10 cellular contexts compared by ENCODE assay signal in the genomic region with DNA sequence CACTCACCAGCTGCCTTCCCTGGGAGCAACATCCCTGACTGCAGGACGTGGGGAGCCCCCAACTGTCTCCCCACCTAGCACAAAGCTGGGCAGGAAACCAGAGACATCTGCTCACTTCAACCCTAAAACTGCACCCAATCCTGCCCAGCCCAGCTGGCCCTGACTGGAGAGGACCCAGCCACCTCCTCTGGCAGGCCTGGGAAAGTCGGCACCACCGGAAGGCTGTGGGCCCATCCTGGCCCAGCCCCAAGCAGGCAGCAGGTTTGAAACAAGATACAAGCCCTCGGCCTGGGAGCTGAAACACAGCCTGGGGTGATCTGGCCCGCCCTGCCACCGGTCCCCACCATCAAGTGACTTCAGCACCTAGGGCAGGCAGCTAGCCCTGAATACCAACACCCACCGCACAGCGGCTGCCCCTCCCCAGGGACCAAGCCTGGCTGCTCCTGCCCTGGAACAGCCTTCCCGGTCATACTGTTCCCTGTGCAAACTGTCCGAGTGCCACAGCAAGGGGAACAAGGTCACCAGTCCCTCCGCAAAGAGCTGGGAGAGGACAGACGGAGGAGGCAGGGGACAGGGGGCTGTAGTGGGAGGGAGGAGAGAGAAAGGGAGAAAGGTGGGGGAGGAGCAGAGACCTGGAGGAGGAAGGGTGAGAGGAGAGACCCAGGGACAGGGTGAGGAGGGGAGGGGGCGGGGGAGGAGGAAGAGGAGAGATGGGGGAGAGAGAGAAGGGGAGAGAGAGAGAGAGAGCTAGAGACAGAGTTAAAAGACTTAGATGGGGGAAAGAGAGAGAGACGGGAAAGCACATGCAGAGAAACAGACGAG.
A peak's percentile ranks its signal among the peaks of the same experiment; 100 is the strongest.
DNase-seq lines count a peak whose midpoint lies in the region; TF ChIP-seq lines count a peak whose summit lies in the region.
"Had no signal": no experiment of that assay in that cellular context is flagged by ENCODE, and none has a peak within 500 bp of the region (broad histone marks: within the 10 kb centered on the region; RNA-seq: fewer than 3 reads in every experiment).

No MANE protein-coding gene starts in this region.

- TF ChIP-seq CTCF in esophagus muscularis mucosa (IDR thresholded peaks at IDR 0.05) (no peak), prostate gland (IDR thresholded peaks at IDR 0.05) (no peak), spleen (IDR thresholded peaks at IDR 0.05 in 8 of 11, conservative IDR thresholded peaks at IDR 0.05 in 3 of 11) (no peak)

- peaks cover 0 to 2% (median 0%) of the 10 kb centered on the region in 8 donors for H3K9me3 Mint-ChIP-seq in CD4-positive, alpha-beta memory T cell

- H3K27ac Mint-ChIP-seq in CD4-positive, alpha-beta memory T cell = peak overlapping the region in 4 of 7 donors; percentile 29 to 64 (median 46)

- 60% methylated on average over 10 of the region's 15 CpGs for WGBS in esophagus muscularis mucosa
- 31% methylated on average over 15 of the region's 15 CpGs for WGBS in prostate gland
- 63 to 82% (median 78%) methylated on average over 12 to 15 of the region's 15 CpGs for WGBS in spleen, 5 donors

- H3K4me1 Mint-ChIP-seq in CD4-positive, alpha-beta memory T cell = peaks cover 0 to 11% (median 6%) of the 10 kb centered on the region in 4 donors

- no peaks in the 10 kb centered on the region for H3K27me3 ChIP-seq in CD4-positive, alpha-beta memory T cell (ENCODE audit: insufficient read depth, low read length)
- no peaks in the 10 kb centered on the region for H3K27me3 ChIP-seq in esophagus muscularis mucosa
- H3K27me3 ChIP-seq in prostate gland (replicated peaks; ENCODE audit: insufficient read depth) = no peaks in the 10 kb centered on the region
- H3K27me3 ChIP-seq in spleen (replicated peaks in 1 of 7) = no peaks in the 10 kb centered on the region

- POLR2A ChIA-PET in CD4-positive, alpha-beta memory T cell (lab: Charles Lee; ENCODE audit: partially characterized antibody) = no interaction called here

- H3K4me3 Mint-ChIP-seq in CD4-positive, alpha-beta memory T cell = no peak overlapping the region

- H3K4me1 ChIP-seq in CD4-positive, alpha-beta memory T cell (ENCODE audit: insufficient read depth, low read length) = no peaks in the 10 kb centered on the region
- peaks cover 54 to 79% (median 74%) of the 10 kb centered on the region in 4 donors for H3K4me1 ChIP-seq in esophagus muscularis mucosa
- H3K4me1 ChIP-seq in prostate gland (replicated peaks) = peaks cover 19% of the 10 kb centered on the region
- peaks cover 0 to 49% (median 27%) of the 10 kb centered on the region in 6 donors for H3K4me1 ChIP-seq in spleen

- CTCF ChIA-PET in CD4-positive, alpha-beta memory T cell (lab: Charles Lee; ENCODE audit: partially characterized antibody) = no interaction called here

- peaks cover 3% of the 10 kb centered on the region for H3K36me3 ChIP-seq in CD4-positive, alpha-beta memory T cell (ENCODE audit: insufficient read depth, low read length)
- H3K36me3 ChIP-seq in esophagus muscularis mucosa = peaks cover 0 to 55% (median 24%) of the 10 kb centered on the region in 4 donors
- no peaks in the 10 kb centered on the region for H3K36me3 ChIP-seq in prostate gland
- peaks cover 0 to 97% (median 26%) of the 10 kb centered on the region in 6 donors for H3K36me3 ChIP-seq in spleen

- no peaks in the 10 kb centered on the region for H3K9me3 ChIP-seq in CD4-positive, alpha-beta memory T cell (ENCODE audit: control insufficient read depth in 1 of 2, low read length in 2 of 2)
- no peaks in the 10 kb centered on the region for H3K9me3 ChIP-seq in esophagus muscularis mucosa
- no peaks in the 10 kb centered on the region for H3K9me3 ChIP-seq in prostate gland
- no peaks in the 10 kb centered on the region for H3K9me3 ChIP-seq in spleen

- intact Hi-C loops in CD4-positive, alpha-beta memory T cell (cut with micrococcal nuclease) = no loop called here
- intact Hi-C loops in esophagus muscularis mucosa (cut with DNase I) (no loop called here), prostate gland (cut with DNase I) (loop anchor here (1.0 kb wide), 1 partner anchor 12 kb away; no protein-coding TSS in a partner anchor), spleen (cut with DNase I; ENCODE audit: low total_unique reads) (no loop called here)

- TF ChIP-seq POLR2A in esophagus muscularis mucosa (IDR thresholded peaks at IDR 0.05; ENCODE audit: low read depth) (no peak), prostate gland (IDR thresholded peaks at IDR 0.05) (no peak), spleen (IDR thresholded peaks at IDR 0.05) (no peak)

- H3K27ac ChIP-seq in CD4-positive, alpha-beta memory T cell (ENCODE audit: low read depth, low read length) = no peak overlapping the region
- H3K27ac ChIP-seq in esophagus muscularis mucosa (replicated peaks in 1 of 4) (peak overlapping the region; percentile 74 to 96 (median 84)), prostate gland (peak overlapping the region; percentile 65 to 71), spleen (peak overlapping the region in 4 of 8 donors; percentile 42 to 51 (median 48))

- H3K4me3 ChIP-seq in CD4-positive, alpha-beta memory T cell (ENCODE audit: low read length in 2 of 2) = no peak overlapping the region
- H3K4me3 ChIP-seq in esophagus muscularis mucosa (no peak overlapping the region), prostate gland (no peak overlapping the region), spleen (no peak overlapping the region)

- TF ChIP-seq EP300 in esophagus muscularis mucosa (IDR thresholded peaks at IDR 0.05) = no peak

- no peaks in the 10 kb centered on the region for H3K27me3 Mint-ChIP-seq in CD4-positive, alpha-beta memory T cell

- peaks cover 21 to 30% of the 10 kb centered on the region in 2 donors for H3K36me3 Mint-ChIP-seq in CD4-positive, alpha-beta memory T cell

- DNase-seq in CD4-positive, alpha-beta memory T cell = no peak
- DNase-seq in NCI-H2196 (lab: John Stamatoyannopoulos, UW; ENCODE audit: unreplicated experiment) = peak; percentile 43
- no peak for DNase-seq in esophagus muscularis mucosa (ENCODE audit: extremely low spot score)
- DNase-seq in prostate gland (ENCODE audit: low spot score) = no peak
- DNase-seq in GM19240 (ENCODE audit: insufficient read length, low spot score) = no peak
- DNase-seq in activated CD4-positive, alpha-beta T cell treated with anti-CD3 and anti-CD28 coated beads for 1 hour = no peak
- no peak for DNase-seq in spleen
- no peak for DNase-seq in KG1 (lab: John Stamatoyannopoulos, UW)
- DNase-seq: activated gamma-delta T cell, NCI-H187 treated with DMSO at 0.1 percent for 48 hours had no signal
